In genomic region chr11:39724404-39724803, GRCh38 we compare ENCODE assay signal across 20 cellular contexts.
DNase-seq lines count a peak whose midpoint lies in the region; ATAC-seq and TF ChIP-seq lines count a peak whose summit lies in the region.
"Had no signal": no experiment of that assay in that cellular context is flagged by ENCODE, and none has a peak within 500 bp of the region (broad histone marks: within the 10 kb centered on the region; RNA-seq: fewer than 3 reads in every experiment).

No MANE protein-coding gene starts in this region.

- 34% methylated on average over 4 of the region's 4 CpGs for WGBS in liver
- 56 to 78% (median 57%) methylated on average over 4 of the region's 4 CpGs for WGBS in spleen, 5 donors

- TF ChIP-seq RAD21 in liver (IDR thresholded peaks at IDR 0.05): no peak

- no peak for ATAC-seq in RWPE2 (ENCODE audit: low read depth)
- ATAC-seq: mucosa of descending colon, Right ventricle myocardium inferior had no signal

- DNase-seq in DMS 273 (lab: John Stamatoyannopoulos, UW; ENCODE audit: unreplicated experiment): peak; percentile 3
- DNase-seq in DMS 273 treated with DMSO at 0.1 percent for 48 hours (lab: John Stamatoyannopoulos, UW): no peak
- DNase-seq in RWPE2 (ENCODE audit: low spot score): no peak
- no peak for DNase-seq in DMS79 treated with DMSO at 0.1 percent for 48 hours (lab: John Stamatoyannopoulos, UW)
- no peak for DNase-seq in head of caudate nucleus
- DNase-seq in spleen: no peak
- DNase-seq: 8988T; activated CD4-positive, alpha-beta memory T cell treated with anti-CD3 and anti-CD28 coated beads for 36 hours; activated naive CD4-positive, alpha-beta T cell treated with anti-CD3 and anti-CD28 coated beads, Interleukin-2, amount 10 ng/mL, durations not matched to agents 7 days and 5 days; anterior cingulate cortex; central memory CD4-positive, alpha-beta T cell; mucosa of descending colon; NCI-H1436 treated with DMSO at 0.1 percent for 48 hours; NCI-H748 treated with DMSO at 0.1 percent for 48 hours; stimulated activated CD4-positive, alpha-beta T cell treated with anti-CD3 and anti-CD28 coated beads, Interleukin-4, amount 100 ng/mL, for 4 hours had no signal

- H3K4me1 ChIP-seq in RWPE2 (ENCODE audit: insufficient read depth, poor library complexity, severe bottlenecking) (no peaks in the 10 kb centered on the region), liver (ENCODE audit: control insufficient read depth in 4 of 4, insufficient read depth in 4 of 4, low read length in 3 of 4) (no peaks in the 10 kb centered on the region), spleen (no peaks in the 10 kb centered on the region)
- H3K4me1 ChIP-seq: esophagus muscularis mucosa had no signal

- H3K9ac ChIP-seq in liver (ENCODE audit: low read depth in 1 of 2, low read length in 2 of 2): no peak overlapping the region

- TF ChIP-seq CTCF in LNCAP (IDR thresholded peaks at IDR 0.05) (peak; percentile 40; the same call in 1 of the 2 replicates), RWPE2 (IDR thresholded peaks at IDR 0.05; ENCODE audit: poor library complexity, severe bottlenecking) (peak; percentile 44), liver (IDR thresholded peaks at IDR 0.05; ENCODE audit: low read depth, low read length, missing input control) (peak; percentile 3), spleen (IDR thresholded peaks at IDR 0.05 in 8 of 11, conservative IDR thresholded peaks at IDR 0.05 in 3 of 11) (no peak)

- H3K4me3 ChIP-seq in RWPE2 (ENCODE audit: severe bottlenecking): no peak overlapping the region
- no peak overlapping the region for H3K4me3 ChIP-seq in liver (ENCODE audit: low read depth in 1 of 3, low read length in 3 of 3)
- H3K4me3 ChIP-seq in spleen: no peak overlapping the region
- H3K4me3 ChIP-seq: esophagus muscularis mucosa, mucosa of descending colon, smooth muscle cell had no signal

- no peak for TF ChIP-seq POLR2A in spleen (IDR thresholded peaks at IDR 0.05)

- H3K27ac ChIP-seq in RWPE2 (ENCODE audit: poor library complexity, severe bottlenecking): no peak overlapping the region
- H3K27ac ChIP-seq in liver (ENCODE audit: low read depth in 1 of 2, low read length in 2 of 2): no peak overlapping the region
- H3K27ac ChIP-seq in spleen: no peak overlapping the region
- H3K27ac ChIP-seq: esophagus muscularis mucosa had no signal

- peaks cover 11% of the 10 kb centered on the region for H3K27me3 ChIP-seq in RWPE2 (ENCODE audit: insufficient read depth, poor library complexity, severe bottlenecking)
- H3K27me3 ChIP-seq in liver (ENCODE audit: control insufficient read depth in 4 of 4, insufficient read depth in 4 of 4, low read length in 3 of 4): no peaks in the 10 kb centered on the region
- H3K27me3 ChIP-seq in spleen (replicated peaks in 1 of 7): no peaks in the 10 kb centered on the region
- H3K27me3 ChIP-seq: esophagus muscularis mucosa had no signal

- intact Hi-C loops in head of caudate nucleus (cut with DNase I): no loop called here
- intact Hi-C loops in spleen (cut with DNase I; ENCODE audit: low total_unique reads): no loop called here

- H3K9me3 ChIP-seq in RWPE2 (ENCODE audit: severe bottlenecking) (no peaks in the 10 kb centered on the region), liver (ENCODE audit: control insufficient read depth in 4 of 4, low read length in 3 of 4) (no peaks in the 10 kb centered on the region), spleen (peaks cover 0 to 4% (median 0%) of the 10 kb centered on the region in 8 donors)
- H3K9me3 ChIP-seq: esophagus muscularis mucosa, mucosa of descending colon had no signal

- H3K36me3 ChIP-seq in RWPE2 (ENCODE audit: low read depth): no peaks in the 10 kb centered on the region
- no peaks in the 10 kb centered on the region for H3K36me3 ChIP-seq in liver (ENCODE audit: control insufficient read depth in 4 of 4, insufficient read depth in 3 of 4, low read depth in 1 of 4, low read length in 3 of 4)
- no peaks in the 10 kb centered on the region for H3K36me3 ChIP-seq in spleen
- H3K36me3 ChIP-seq: esophagus muscularis mucosa had no signal

TF ChIP-seq in liver, 16 proteins besides CTCF, POLR2A, EP300 and RAD21:
- TF ChIP-seq JUND (IDR thresholded peaks at IDR 0.05): no peak
- TF ChIP-seq MAX (IDR thresholded peaks at IDR 0.05): no peak
- TF ChIP-seq HNF4A (conservative IDR thresholded peaks at IDR 0.05): no peak
- TF ChIP-seq RXRA (IDR thresholded peaks at IDR 0.05): no peak
- no peak for TF ChIP-seq EGR1 (IDR thresholded peaks at IDR 0.05; ENCODE audit: low read depth in 2 of 2)
- no peak for TF ChIP-seq FOXA1 (IDR thresholded peaks at IDR 0.05)
- TF ChIP-seq HNF4G (IDR thresholded peaks at IDR 0.05): no peak
- no peak for TF ChIP-seq SP1 (IDR thresholded peaks at IDR 0.05)
- no peak for TF ChIP-seq ATF3 (IDR thresholded peaks at IDR 0.05)
- TF ChIP-seq TAF1 (conservative IDR thresholded peaks at IDR 0.05): no peak
- TF ChIP-seq FOXA2 (IDR thresholded peaks at IDR 0.05): no peak
- no peak for TF ChIP-seq YY1 (IDR thresholded peaks at IDR 0.05)
- no peak for TF ChIP-seq NR2F2 (IDR thresholded peaks at IDR 0.05)

Comparison
In these comparisons a context has a peak if more than half of its experiments do, and no peak if none do; other contexts are left out.
1. CTCF ChIP-seq: peak in LNCAP (single experiment), RWPE2 (single experiment) and liver (single experiment); none in spleen (0 of 11).